Comparison of ENCODE assay signal across 8 cellular contexts in the genomic region with DNA sequence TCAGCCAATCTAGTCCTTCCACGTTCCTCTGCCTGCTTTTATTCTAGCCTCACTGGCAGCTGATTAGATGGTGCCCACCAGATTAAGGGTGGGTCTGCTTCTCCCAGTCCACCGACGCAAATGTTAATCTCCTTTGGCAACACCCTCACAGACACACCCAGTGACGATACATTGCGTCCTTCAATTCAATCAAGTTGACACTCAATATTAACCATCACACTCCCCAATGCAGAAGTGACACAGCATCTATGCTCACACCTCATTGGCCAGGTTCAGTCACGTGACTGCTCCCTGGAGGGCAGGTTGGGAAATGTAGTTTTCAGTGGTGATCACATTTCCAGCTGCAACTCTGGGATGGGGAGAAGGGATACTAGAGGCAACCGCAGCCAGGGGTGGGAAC. TPM values are rescaled to one million over a fixed set of nuclear protein-coding genes. Genes with fewer than 3 reads are reported as not detected.
A peak's percentile ranks its signal among the peaks of the same experiment; 100 is the strongest.
DNase-seq lines count a peak whose midpoint lies in the region; ATAC-seq and TF ChIP-seq lines count a peak whose summit lies in the region.

No MANE protein-coding gene starts in this region.

- no peak for TF ChIP-seq EP300 in transverse colon (IDR thresholded peaks at IDR 0.05; ENCODE audit: low read depth)

- H3K9me3 ChIP-seq in aorta (ENCODE audit: control insufficient read depth, low read length) (no peaks in the 10 kb centered on the region), transverse colon (no peaks in the 10 kb centered on the region)

- no peaks in the 10 kb centered on the region for H3K36me3 ChIP-seq in aorta (ENCODE audit: control insufficient read depth in 1 of 2, insufficient read depth in 2 of 2, low read length in 1 of 2)
- H3K36me3 ChIP-seq in transverse colon, result no peaks in the 10 kb centered on the region

- H3K27me3 ChIP-seq in aorta (ENCODE audit: control insufficient read depth in 1 of 2, insufficient read depth in 2 of 2, low read length in 1 of 2) (no peaks in the 10 kb centered on the region), transverse colon (no peaks in the 10 kb centered on the region)

- WGBS in aorta, 2 donors, result 75 to 77% methylated on average over 7 of the region's 7 CpGs
- WGBS in transverse colon (ENCODE audit: low coverage in 1 of 2), 2 donors, result 82% methylated on average over 7 of the region's 7 CpGs; no CpG with 5 or more reads in 1 of the 2 donors

- no peak for TF ChIP-seq POLR2A in transverse colon (IDR thresholded peaks at IDR 0.05)

- no peak for TF ChIP-seq CTCF in fibroblast of villous mesenchyme (IDR thresholded peaks at IDR 0.05; ENCODE audit: insufficient read depth, low read depth, low read length)
- TF ChIP-seq CTCF in transverse colon (IDR thresholded peaks at IDR 0.05), result no peak

- ATAC-seq in aorta (ENCODE audit: low FRiP score), result no peak
- ATAC-seq in HG02759 (IDR thresholded peaks at IDR 0.05; ENCODE audit: unreplicated experiment), result no peak

- H3K4me3 ChIP-seq in fibroblast of villous mesenchyme (ENCODE audit: low read depth, low read length), result no peak overlapping the region
- no peak overlapping the region for H3K4me3 ChIP-seq in aorta (ENCODE audit: low read length in 2 of 2)
- no peak overlapping the region for H3K4me3 ChIP-seq in transverse colon

- in situ Hi-C loops in transverse colon (cut with MboI; ENCODE audit: low pct_ligation_motif_present in 1 of 4, low pct_unique_long_range_greater_than_20kb in 1 of 4, low sequenced_read_pairs in 3 of 4), result no loop called here

- DNase-seq in AG20443 (ENCODE audit: low spot score) (peak; percentile 44), EL (peak; percentile 21), OCI-M1 (lab: John Stamatoyannopoulos, UW) (peak; percentile 63), fibroblast of villous mesenchyme (ENCODE audit: low read depth) (peak; percentile 50), aorta (no peak), transverse colon (no peak), T1000 (lab: John Stamatoyannopoulos, UW) (no peak)

- no peak overlapping the region for H3K27ac ChIP-seq in aorta (ENCODE audit: low read depth in 1 of 2, low read length in 2 of 2)
- peak overlapping the region in 1 of 4 donors; percentile 64 for H3K27ac ChIP-seq in transverse colon

- H3K4me1 ChIP-seq in aorta (ENCODE audit: control insufficient read depth in 1 of 2, insufficient read depth in 2 of 2, low read length in 2 of 2) (no peaks in the 10 kb centered on the region), transverse colon (peaks cover 0 to 13% (median 9%) of the 10 kb centered on the region in 4 donors)

- intact Hi-C loops in aorta (cut with DNase I) (no loop called here), transverse colon (cut with DNase I; ENCODE audit: low total_unique reads) (no loop called here)

RNA-seq across cellular contexts. Expression of a gene that starts 13.0 kb away (rescaled TPM):
- 3.2 and 12.1 TPM in 2 replicates for total RNA-seq in fibroblast of villous mesenchyme
- total RNA-seq in aorta, result 10 to 100 TPM in 1 of 2 donors, 1 to 10 TPM in 1; 3.8 to 10.3 TPM
- 1 to 10 TPM; 2.6 to 5.0 TPM for polyA plus RNA-seq in aorta
- total RNA-seq in transverse colon, result 1 to 10 TPM in 2 of 4 donors, not detected in 2; 1.9 to 2.7 TPM

RNA-seq across cellular contexts. Expression of a gene that starts 24.6 kb away (rescaled TPM):
- total RNA-seq in fibroblast of villous mesenchyme, result 35.8 and 45.1 TPM in 2 replicates
- total RNA-seq in aorta, result 10 to 100 TPM; 47.7 to 50.5 TPM
- polyA plus RNA-seq in aorta, result 10 to 100 TPM; 80.1 to 92.3 TPM
- total RNA-seq in transverse colon, result 100 to 1,000 TPM in 2 of 4 donors, 10 to 100 TPM in 2; 16.3 to 105 (median 88.2) TPM

Comparison
In these comparisons a context has a peak if more than half of its experiments do, and no peak if none do; other contexts are left out.
1. DNase-seq: peak in AG20443 (single experiment), EL (single experiment), OCI-M1 (single experiment) and fibroblast of villous mesenchyme (single experiment); none in aorta (0 of 2), transverse colon (single experiment) and T1000 (single experiment).